14 cellular contexts compared by ENCODE assay signal in the genomic region with DNA sequence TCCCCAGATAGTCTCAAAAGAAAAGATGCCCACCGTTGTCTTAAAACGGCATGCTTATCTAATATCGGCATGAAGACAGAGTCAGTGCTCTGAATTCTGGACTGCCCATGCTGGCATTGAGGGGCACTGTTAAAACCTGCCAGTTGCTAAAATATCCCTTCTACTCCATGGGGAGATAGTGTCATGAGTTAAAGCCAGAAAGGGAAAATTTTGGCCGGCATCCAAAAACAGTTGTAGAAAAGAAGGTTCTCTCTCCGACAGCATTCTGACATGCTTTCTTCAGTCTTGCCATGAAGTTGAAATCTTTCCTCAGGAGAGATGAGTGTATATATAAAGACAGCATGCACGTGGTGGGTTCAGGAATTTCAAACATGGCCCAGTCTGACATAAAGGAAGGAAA.
"Had no signal": no experiment of that assay in that cellular context is flagged by ENCODE, and none has a peak within 500 bp of the region (broad histone marks: within the 10 kb centered on the region; RNA-seq: fewer than 3 reads in every experiment).

No MANE protein-coding gene starts in this region.

- H3K27me3 ChIP-seq: heart left ventricle, suprapubic skin, tibial artery, upper lobe of left lung, uterus had no signal

- H3K4me3 ChIP-seq: heart left ventricle, suprapubic skin, tibial artery, upper lobe of left lung, uterus had no signal

- ATAC-seq: left lobe of liver, natural killer cell had no signal

- DNase-seq: erythroblast; hypothalamus; kidney glomerular epithelial cell; natural killer cell; posterior cingulate gyrus; small intestine; stimulated activated CD4-positive, alpha-beta T cell treated with anti-CD3 and anti-CD28 coated beads, Interleukin-12 subunit alpha, Interleukin-12 subunit beta, amount 100 ng/mL, for 4 hours; stimulated activated naive CD4-positive, alpha-beta T cell treated with Interleukin-2 at 50 U/mL for 16 hours; tibial artery; upper lobe of left lung; uterus had no signal

- H3K9me3 ChIP-seq: heart left ventricle, suprapubic skin, tibial artery, upper lobe of left lung, uterus had no signal

- H3K27ac ChIP-seq: heart left ventricle, suprapubic skin, tibial artery, upper lobe of left lung, uterus had no signal

- H3K36me3 ChIP-seq: heart left ventricle, suprapubic skin, tibial artery, upper lobe of left lung, uterus had no signal

- H3K4me1 ChIP-seq: suprapubic skin, upper lobe of left lung, uterus had no signal
